1 cellular context compared by ENCODE assay signal in genomic region chr17:4366312-4367063, GRCh38.
TF ChIP-seq lines count a peak whose summit lies in the region.

UBE2G1 (minus strand) TSS chr17:4366675; CDS start chr17:4366316, 359 bp downstream.

TF ChIP-seq in H1, 55 proteins besides CTCF, POLR2A, EP300 and RAD21:
- TF ChIP-seq TBP (IDR thresholded peaks at IDR 0.05; ENCODE audit: low read depth, low read length) (peak; percentile 88), BACH1 (IDR thresholded peaks at IDR 0.05; ENCODE audit: low read length) (no peak), SAP30 (IDR thresholded peaks at IDR 0.05; ENCODE audit: insufficient read depth, insufficient replicate concordance, low read length) (no peak), TEAD4 (IDR thresholded peaks at IDR 0.05; ENCODE audit: low read depth, low read length) (no peak), CBX8 (IDR thresholded peaks at IDR 0.05; ENCODE audit: borderline replicate concordance, low read depth, low read length) (no peak), BCL11A (IDR thresholded peaks at IDR 0.05; ENCODE audit: low read depth in 2 of 2, low read length in 2 of 2) (no peak), CBX5 (IDR thresholded peaks at IDR 0.05; ENCODE audit: low read depth, low read length) (no peak), PHF8 (conservative IDR thresholded peaks at IDR 0.05; ENCODE audit: low read depth, low read length) (peak; percentile 81), CHD2 (IDR thresholded peaks at IDR 0.05; ENCODE audit: low read length) (no peak), CTBP2 (IDR thresholded peaks at IDR 0.05; ENCODE audit: borderline replicate concordance, insufficient read depth, insufficient read length, low read length) (no peak), ATF3 (IDR thresholded peaks at IDR 0.05; ENCODE audit: insufficient read depth, low read depth, low read length) (no peak), TCF12 (IDR thresholded peaks at IDR 0.05; ENCODE audit: low read depth, low read length) (no peak), NANOG (IDR thresholded peaks at IDR 0.05; ENCODE audit: insufficient read depth, low read depth, low read length, poor library complexity, severe bottlenecking) (no peak), KDM5A (IDR thresholded peaks at IDR 0.05; ENCODE audit: low read length) (no peak), GABPA (IDR thresholded peaks at IDR 0.05; ENCODE audit: borderline replicate concordance, insufficient read depth, low read length) (peak; percentile 22; the same call in 1 of the 2 replicates), EGR1 (IDR thresholded peaks at IDR 0.05; ENCODE audit: borderline replicate concordance, low read depth, low read length) (0 out of 2 replicates have a peak, but pooled peaks have one; percentile 3), NRF1 (IDR thresholded peaks at IDR 0.05; ENCODE audit: low read depth, low read length) (peak; percentile 59), FOSL1 (IDR thresholded peaks at IDR 0.05; ENCODE audit: insufficient read depth, low read depth, low read length) (no peak), CREB1 (IDR thresholded peaks at IDR 0.05) (peak; percentile 32; the same call in 1 of the 2 replicates), RFX5 (IDR thresholded peaks at IDR 0.05; ENCODE audit: borderline replicate concordance, low read depth, low read length) (no peak), SIX5 (IDR thresholded peaks at IDR 0.05; ENCODE audit: low read depth, low read length) (no peak), TAF7 (optimal IDR thresholded peaks at IDR 0.05; ENCODE audit: borderline replicate concordance, low read depth, low read length) (peak; percentile 88), MAFK (IDR thresholded peaks at IDR 0.05; ENCODE audit: low read depth, low read length) (no peak), MAX (IDR thresholded peaks at IDR 0.05) (no peak), RBBP5 (IDR thresholded peaks at IDR 0.05; ENCODE audit: borderline replicate concordance, low read depth, low read length) (no peak; the same call in 1 of the 2 replicates), ASH2L (IDR thresholded peaks at IDR 0.05; ENCODE audit: low read length) (peak; percentile 30), EZH2 (IDR thresholded peaks at IDR 0.05; ENCODE audit: low read depth, low read length, severe bottlenecking) (no peak), SIRT6 (IDR thresholded peaks at IDR 0.05; ENCODE audit: low read length) (no peak), POLR2AphosphoS5 (IDR thresholded peaks at IDR 0.05; ENCODE audit: low read depth, low read length) (peak; percentile 91), JUND (IDR thresholded peaks at IDR 0.05; ENCODE audit: low read length) (no peak), TAF1 (IDR thresholded peaks at IDR 0.05; ENCODE audit: low read depth, low read length) (peak; percentile 94), KDM1A (IDR thresholded peaks at IDR 0.05; ENCODE audit: borderline replicate concordance, low read length) (no peak), YY1 (IDR thresholded peaks at IDR 0.05; ENCODE audit: low read depth, low read length) (peak; percentile 99), CHD1 (IDR thresholded peaks at IDR 0.05; ENCODE audit: low read depth, low read length) (no peak), GTF2F1 (IDR thresholded peaks at IDR 0.05; ENCODE audit: borderline replicate concordance, low read depth, low read length) (no peak), SIN3A (conservative IDR thresholded peaks at IDR 0.05 in 1 of 2, IDR thresholded peaks at IDR 0.05 in 1 of 2; ENCODE audit: low read depth in 1 of 2, low read length in 2 of 2) (0 out of 4 replicates have a peak, but pooled peaks of 1 of the 2 experiments have one; percentile 12), RNF2 (IDR thresholded peaks at IDR 0.05; ENCODE audit: borderline replicate concordance, low read depth, low read length, missing control alignments, poor library complexity, severe bottlenecking) (no peak), SP2 (IDR thresholded peaks at IDR 0.05; ENCODE audit: low read length) (no peak), SRF (IDR thresholded peaks at IDR 0.05; ENCODE audit: low read depth, low read length) (no peak), RXRA (IDR thresholded peaks at IDR 0.05; ENCODE audit: insufficient read depth, low read depth, low read length) (no peak), KDM4A (IDR thresholded peaks at IDR 0.05; ENCODE audit: low read depth, low read length, severe bottlenecking) (no peak), SP4 (IDR thresholded peaks at IDR 0.05; ENCODE audit: low read length) (no peak), SUZ12 (IDR thresholded peaks at IDR 0.05; ENCODE audit: low read length) (no peak), POU5F1 (IDR thresholded peaks at IDR 0.05; ENCODE audit: low read depth, low read length) (no peak), CEBPB (IDR thresholded peaks at IDR 0.05; ENCODE audit: low read depth, low read length) (no peak)
- TF ChIP-seq, protein P1, sequence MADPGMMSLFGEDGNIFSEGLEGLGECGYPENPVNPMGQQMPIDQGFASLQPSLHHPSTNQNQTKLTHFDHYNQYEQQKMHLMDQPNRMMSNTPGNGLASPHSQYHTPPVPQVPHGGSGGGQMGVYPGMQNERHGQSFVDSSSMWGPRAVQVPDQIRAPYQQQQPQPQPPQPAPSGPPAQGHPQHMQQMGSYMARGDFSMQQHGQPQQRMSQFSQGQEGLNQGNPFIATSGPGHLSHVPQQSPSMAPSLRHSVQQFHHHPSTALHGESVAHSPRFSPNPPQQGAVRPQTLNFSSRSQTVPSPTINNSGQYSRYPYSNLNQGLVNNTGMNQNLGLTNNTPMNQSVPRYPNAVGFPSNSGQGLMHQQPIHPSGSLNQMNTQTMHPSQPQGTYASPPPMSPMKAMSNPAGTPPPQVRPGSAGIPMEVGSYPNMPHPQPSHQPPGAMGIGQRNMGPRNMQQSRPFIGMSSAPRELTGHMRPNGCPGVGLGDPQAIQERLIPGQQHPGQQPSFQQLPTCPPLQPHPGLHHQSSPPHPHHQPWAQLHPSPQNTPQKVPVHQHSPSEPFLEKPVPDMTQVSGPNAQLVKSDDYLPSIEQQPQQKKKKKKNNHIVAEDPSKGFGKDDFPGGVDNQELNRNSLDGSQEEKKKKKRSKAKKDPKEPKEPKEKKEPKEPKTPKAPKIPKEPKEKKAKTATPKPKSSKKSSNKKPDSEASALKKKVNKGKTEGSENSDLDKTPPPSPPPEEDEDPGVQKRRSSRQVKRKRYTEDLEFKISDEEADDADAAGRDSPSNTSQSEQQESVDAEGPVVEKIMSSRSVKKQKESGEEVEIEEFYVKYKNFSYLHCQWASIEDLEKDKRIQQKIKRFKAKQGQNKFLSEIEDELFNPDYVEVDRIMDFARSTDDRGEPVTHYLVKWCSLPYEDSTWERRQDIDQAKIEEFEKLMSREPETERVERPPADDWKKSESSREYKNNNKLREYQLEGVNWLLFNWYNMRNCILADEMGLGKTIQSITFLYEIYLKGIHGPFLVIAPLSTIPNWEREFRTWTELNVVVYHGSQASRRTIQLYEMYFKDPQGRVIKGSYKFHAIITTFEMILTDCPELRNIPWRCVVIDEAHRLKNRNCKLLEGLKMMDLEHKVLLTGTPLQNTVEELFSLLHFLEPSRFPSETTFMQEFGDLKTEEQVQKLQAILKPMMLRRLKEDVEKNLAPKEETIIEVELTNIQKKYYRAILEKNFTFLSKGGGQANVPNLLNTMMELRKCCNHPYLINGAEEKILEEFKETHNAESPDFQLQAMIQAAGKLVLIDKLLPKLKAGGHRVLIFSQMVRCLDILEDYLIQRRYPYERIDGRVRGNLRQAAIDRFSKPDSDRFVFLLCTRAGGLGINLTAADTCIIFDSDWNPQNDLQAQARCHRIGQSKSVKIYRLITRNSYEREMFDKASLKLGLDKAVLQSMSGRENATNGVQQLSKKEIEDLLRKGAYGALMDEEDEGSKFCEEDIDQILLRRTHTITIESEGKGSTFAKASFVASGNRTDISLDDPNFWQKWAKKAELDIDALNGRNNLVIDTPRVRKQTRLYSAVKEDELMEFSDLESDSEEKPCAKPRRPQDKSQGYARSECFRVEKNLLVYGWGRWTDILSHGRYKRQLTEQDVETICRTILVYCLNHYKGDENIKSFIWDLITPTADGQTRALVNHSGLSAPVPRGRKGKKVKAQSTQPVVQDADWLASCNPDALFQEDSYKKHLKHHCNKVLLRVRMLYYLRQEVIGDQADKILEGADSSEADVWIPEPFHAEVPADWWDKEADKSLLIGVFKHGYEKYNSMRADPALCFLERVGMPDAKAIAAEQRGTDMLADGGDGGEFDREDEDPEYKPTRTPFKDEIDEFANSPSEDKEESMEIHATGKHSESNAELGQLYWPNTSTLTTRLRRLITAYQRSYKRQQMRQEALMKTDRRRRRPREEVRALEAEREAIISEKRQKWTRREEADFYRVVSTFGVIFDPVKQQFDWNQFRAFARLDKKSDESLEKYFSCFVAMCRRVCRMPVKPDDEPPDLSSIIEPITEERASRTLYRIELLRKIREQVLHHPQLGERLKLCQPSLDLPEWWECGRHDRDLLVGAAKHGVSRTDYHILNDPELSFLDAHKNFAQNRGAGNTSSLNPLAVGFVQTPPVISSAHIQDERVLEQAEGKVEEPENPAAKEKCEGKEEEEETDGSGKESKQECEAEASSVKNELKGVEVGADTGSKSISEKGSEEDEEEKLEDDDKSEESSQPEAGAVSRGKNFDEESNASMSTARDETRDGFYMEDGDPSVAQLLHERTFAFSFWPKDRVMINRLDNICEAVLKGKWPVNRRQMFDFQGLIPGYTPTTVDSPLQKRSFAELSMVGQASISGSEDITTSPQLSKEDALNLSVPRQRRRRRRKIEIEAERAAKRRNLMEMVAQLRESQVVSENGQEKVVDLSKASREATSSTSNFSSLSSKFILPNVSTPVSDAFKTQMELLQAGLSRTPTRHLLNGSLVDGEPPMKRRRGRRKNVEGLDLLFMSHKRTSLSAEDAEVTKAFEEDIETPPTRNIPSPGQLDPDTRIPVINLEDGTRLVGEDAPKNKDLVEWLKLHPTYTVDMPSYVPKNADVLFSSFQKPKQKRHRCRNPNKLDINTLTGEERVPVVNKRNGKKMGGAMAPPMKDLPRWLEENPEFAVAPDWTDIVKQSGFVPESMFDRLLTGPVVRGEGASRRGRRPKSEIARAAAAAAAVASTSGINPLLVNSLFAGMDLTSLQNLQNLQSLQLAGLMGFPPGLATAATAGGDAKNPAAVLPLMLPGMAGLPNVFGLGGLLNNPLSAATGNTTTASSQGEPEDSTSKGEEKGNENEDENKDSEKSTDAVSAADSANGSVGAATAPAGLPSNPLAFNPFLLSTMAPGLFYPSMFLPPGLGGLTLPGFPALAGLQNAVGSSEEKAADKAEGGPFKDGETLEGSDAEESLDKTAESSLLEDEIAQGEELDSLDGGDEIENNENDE (IDR thresholded peaks at IDR 0.05; ENCODE audit: insufficient replicate concordance, low read length), result no peak
- TF ChIP-seq, protein P2, sequence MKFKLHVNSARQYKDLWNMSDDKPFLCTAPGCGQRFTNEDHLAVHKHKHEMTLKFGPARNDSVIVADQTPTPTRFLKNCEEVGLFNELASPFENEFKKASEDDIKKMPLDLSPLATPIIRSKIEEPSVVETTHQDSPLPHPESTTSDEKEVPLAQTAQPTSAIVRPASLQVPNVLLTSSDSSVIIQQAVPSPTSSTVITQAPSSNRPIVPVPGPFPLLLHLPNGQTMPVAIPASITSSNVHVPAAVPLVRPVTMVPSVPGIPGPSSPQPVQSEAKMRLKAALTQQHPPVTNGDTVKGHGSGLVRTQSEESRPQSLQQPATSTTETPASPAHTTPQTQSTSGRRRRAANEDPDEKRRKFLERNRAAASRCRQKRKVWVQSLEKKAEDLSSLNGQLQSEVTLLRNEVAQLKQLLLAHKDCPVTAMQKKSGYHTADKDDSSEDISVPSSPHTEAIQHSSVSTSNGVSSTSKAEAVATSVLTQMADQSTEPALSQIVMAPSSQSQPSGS (IDR thresholded peaks at IDR 0.05; ENCODE audit: low read length), result no peak
- TF ChIP-seq, protein P3, sequence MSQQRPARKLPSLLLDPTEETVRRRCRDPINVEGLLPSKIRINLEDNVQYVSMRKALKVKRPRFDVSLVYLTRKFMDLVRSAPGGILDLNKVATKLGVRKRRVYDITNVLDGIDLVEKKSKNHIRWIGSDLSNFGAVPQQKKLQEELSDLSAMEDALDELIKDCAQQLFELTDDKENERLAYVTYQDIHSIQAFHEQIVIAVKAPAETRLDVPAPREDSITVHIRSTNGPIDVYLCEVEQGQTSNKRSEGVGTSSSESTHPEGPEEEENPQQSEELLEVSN (IDR thresholded peaks at IDR 0.05), result no peak
- TF ChIP-seq, protein P4, sequence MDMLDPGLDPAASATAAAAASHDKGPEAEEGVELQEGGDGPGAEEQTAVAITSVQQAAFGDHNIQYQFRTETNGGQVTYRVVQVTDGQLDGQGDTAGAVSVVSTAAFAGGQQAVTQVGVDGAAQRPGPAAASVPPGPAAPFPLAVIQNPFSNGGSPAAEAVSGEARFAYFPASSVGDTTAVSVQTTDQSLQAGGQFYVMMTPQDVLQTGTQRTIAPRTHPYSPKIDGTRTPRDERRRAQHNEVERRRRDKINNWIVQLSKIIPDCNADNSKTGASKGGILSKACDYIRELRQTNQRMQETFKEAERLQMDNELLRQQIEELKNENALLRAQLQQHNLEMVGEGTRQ (IDR thresholded peaks at IDR 0.05; ENCODE audit: low read length), result no peak
